21 cellular contexts compared by ENCODE assay signal in genomic region chr10:132986978-132987377, GRCh38. TPM values are rescaled to one million over a fixed set of nuclear protein-coding genes. Genes with fewer than 3 reads are reported as not detected.
"Had no signal": no experiment of that assay in that cellular context is flagged by ENCODE, and none has a peak within 500 bp of the region (broad histone marks: within the 10 kb centered on the region; RNA-seq: fewer than 3 reads in every experiment).

No MANE protein-coding gene starts in this region.

- H3K27me3 ChIP-seq: pancreas, right lobe of liver had no signal

- H3K4me3 Mint-ChIP-seq: effector memory CD8-positive, alpha-beta T cell; naive thymus-derived CD8-positive, alpha-beta T cell; stimulated activated naive B cell treated with anti-CD40 and anti-IgM and Interleukin-4, amounts not matched to agents 10 μg/mL and 1 μg/mL and 100 μg/mL, for 72 hours; stimulated activated naive CD8-positive, alpha-beta T cell treated with anti-CD3 and anti-CD28 coated beads, Interleukin-15, amount 100 ng/mL, for 72 hours had no signal

- H3K9me3 Mint-ChIP-seq: effector memory CD8-positive, alpha-beta T cell; naive thymus-derived CD8-positive, alpha-beta T cell; stimulated activated naive B cell treated with anti-CD40 and anti-IgM and Interleukin-4, amounts not matched to agents 10 μg/mL and 1 μg/mL and 100 μg/mL, for 72 hours; stimulated activated naive CD8-positive, alpha-beta T cell treated with anti-CD3 and anti-CD28 coated beads, Interleukin-15, amount 100 ng/mL, for 72 hours had no signal

- FAIRE-seq: islet of Langerhans, pancreas had no signal

- H3K36me3 Mint-ChIP-seq: naive thymus-derived CD8-positive, alpha-beta T cell; stimulated activated naive B cell treated with anti-CD40 and anti-IgM and Interleukin-4, amounts not matched to agents 10 μg/mL and 1 μg/mL and 100 μg/mL, for 72 hours had no signal

- DNase-seq: effector memory CD8-positive, alpha-beta T cell; foreskin keratinocyte; heart left ventricle; hippocampal formation; kidney glomerular epithelial cell; naive thymus-derived CD8-positive, alpha-beta T cell; stimulated activated CD4-positive, alpha-beta T cell treated with anti-CD3 and anti-CD28 coated beads, Interleukin-15, amount 100 ng/mL, for 24 hours; stimulated activated CD4-positive, alpha-beta T cell treated with anti-CD3 and anti-CD28 coated beads, Interleukin-2, amount 100 ng/mL, for 24 hours; stimulated activated CD4-positive, alpha-beta T cell treated with anti-CD3 and anti-CD28 coated beads, Interleukin-4, amount 100 ng/mL, for 4 hours; stimulated activated naive B cell treated with anti-CD40 and anti-IgM and Interleukin-4, amounts not matched to agents 10 μg/mL and 1 μg/mL and 100 μg/mL, for 72 hours; stimulated activated naive CD8-positive, alpha-beta T cell treated with anti-CD3 and anti-CD28 coated beads, Interleukin-15, amount 100 ng/mL, for 72 hours; trophoblast cell had no signal

- H3K4me1 ChIP-seq: esophagus muscularis mucosa, foreskin keratinocyte, pancreas, prostate gland, right lobe of liver had no signal

- H3K27ac Mint-ChIP-seq: effector memory CD8-positive, alpha-beta T cell; naive thymus-derived CD8-positive, alpha-beta T cell; stimulated activated naive B cell treated with anti-CD40 and anti-IgM and Interleukin-4, amounts not matched to agents 10 μg/mL and 1 μg/mL and 100 μg/mL, for 72 hours; stimulated activated naive CD8-positive, alpha-beta T cell treated with anti-CD3 and anti-CD28 coated beads, Interleukin-15, amount 100 ng/mL, for 72 hours had no signal

- H3K4me3 ChIP-seq: esophagus muscularis mucosa, heart left ventricle, mucosa of descending colon, pancreas, prostate gland, right lobe of liver had no signal

- H3K4me1 Mint-ChIP-seq: naive thymus-derived CD8-positive, alpha-beta T cell; stimulated activated naive B cell treated with anti-CD40 and anti-IgM and Interleukin-4, amounts not matched to agents 10 μg/mL and 1 μg/mL and 100 μg/mL, for 72 hours; stimulated activated naive CD8-positive, alpha-beta T cell treated with anti-CD3 and anti-CD28 coated beads, Interleukin-15, amount 100 ng/mL, for 72 hours had no signal

- H3K9me3 ChIP-seq: esophagus muscularis mucosa, heart left ventricle, mucosa of descending colon, pancreas, prostate gland, right lobe of liver had no signal

- H3K36me3 ChIP-seq: esophagus muscularis mucosa, heart left ventricle, pancreas, prostate gland, right lobe of liver had no signal

- H3K27ac ChIP-seq: epithelial cell of prostate, esophagus muscularis mucosa, foreskin keratinocyte, heart left ventricle, pancreas, prostate gland, right lobe of liver had no signal

RNA-seq across cellular contexts. Expression of gene CFAP46, which starts 44.6 kb away (rescaled TPM):
- total RNA-seq: naive thymus-derived CD8-positive, alpha-beta T cell; subcutaneous adipose tissue had no signal
- polyA plus RNA-seq: naive thymus-derived CD8-positive, alpha-beta T cell; urinary bladder had no signal
